In the genomic region with DNA sequence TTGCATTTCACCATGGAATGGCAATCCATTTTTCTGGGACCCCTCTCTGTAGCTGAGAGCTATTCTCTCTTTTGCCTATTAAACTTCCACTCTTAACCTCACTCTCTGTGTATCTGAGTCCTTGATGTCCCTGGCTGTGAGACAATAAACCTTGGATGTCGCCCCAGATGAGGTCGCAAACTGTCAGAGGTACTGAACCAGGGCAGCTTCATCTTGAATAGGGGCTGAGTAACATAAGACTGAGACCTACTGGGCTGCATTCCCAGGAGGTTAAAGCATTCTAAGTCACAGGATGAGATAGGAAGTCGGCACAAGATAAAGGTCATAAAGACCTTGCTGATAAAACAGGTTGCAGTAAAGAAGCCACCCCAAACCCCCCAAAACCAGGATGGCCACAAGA, we compare ENCODE assay signal across 15 cellular contexts.
A peak's percentile ranks its signal among the peaks of the same experiment; 100 is the strongest.
DNase-seq lines count a peak whose midpoint lies in the region; ATAC-seq and TF ChIP-seq lines count a peak whose summit lies in the region.
"Had no signal": no experiment of that assay in that cellular context is flagged by ENCODE, and none has a peak within 500 bp of the region (broad histone marks: within the 10 kb centered on the region; RNA-seq: fewer than 3 reads in every experiment).

No MANE protein-coding gene starts in this region.

- in situ Hi-C loops in GM23248 (cut with MboI), result no loop called here

- no peak overlapping the region for H3K4me2 ChIP-seq in GM23248 (ENCODE audit: unreplicated experiment)

- no peak for TF ChIP-seq CTCF in cardiac muscle cell (IDR thresholded peaks at IDR 0.05; ENCODE audit: low read depth, low read length)

- 33 to 45% methylated on average over 3 of the region's 3 CpGs for WGBS in GM23248 (ENCODE audit: low coverage in 1 of 2, low lambda C conversion rate in 2 of 2, missing lambda C conversion rate in 2 of 2), 2 experiments

- H3K36me3 Mint-ChIP-seq in memory B cell, result peaks cover 25% of the 10 kb centered on the region
- H3K36me3 Mint-ChIP-seq in T-cell, result peaks cover 32% of the 10 kb centered on the region

- peaks cover 96% of the 10 kb centered on the region for H3K79me2 ChIP-seq in GM23248 (ENCODE audit: insufficient read depth)

- POLR2A ChIA-PET in T-cell (lab: Charles Lee), result no interaction called here

- H3K9me3 ChIP-seq in GM23248 (ENCODE audit: low read depth), result no peaks in the 10 kb centered on the region
- no peaks in the 10 kb centered on the region for H3K9me3 ChIP-seq in NT2/D1 (ENCODE audit: insufficient read depth, low read length)
- H3K9me3 ChIP-seq in cardiac muscle cell (ENCODE audit: low read depth), result no peaks in the 10 kb centered on the region
- H3K9me3 ChIP-seq: SJSA1 had no signal

- DNase-seq in GM23248 (peak; percentile 50), NT2/D1 (ENCODE audit: low read depth, low spot score) (peak; percentile 43), cardiac muscle cell (ENCODE audit: low read depth in 1 of 2, low spot score in 1 of 2) (no peak), memory B cell (ENCODE audit: low spot score in 2 of 2) (no peak), germinal center (ENCODE audit: low spot score) (no peak), NCI-H1105 (lab: John Stamatoyannopoulos, UW) (no peak), T-cell (no peak)
- DNase-seq: activated CD4-positive, alpha-beta T cell treated with anti-CD3 and anti-CD28 coated beads, Interleukin-2, amount 50 U/mL, for 4 hours; activated T-cell treated with anti-CD3 and anti-CD28 coated beads, Interleukin-2, amount 50 U/mL, for 48 hours; midbrain; NCI-H2227 treated with DMSO at 0.1 percent for 48 hours; small intestine; stimulated activated naive CD4-positive, alpha-beta T cell treated with Interleukin-2 at 50 U/mL for 16 hours had no signal

- no peak overlapping the region for H3K27ac ChIP-seq in GM23248
- peak overlapping the region; percentile 43 for H3K27ac ChIP-seq in cardiac muscle cell
- H3K27ac ChIP-seq: SJSA1 had no signal

- H3K9ac ChIP-seq in GM23248 (no peak overlapping the region), NT2/D1 (ENCODE audit: insufficient read length, low read depth) (no peak overlapping the region)

- no peak overlapping the region for H2AFZ ChIP-seq in GM23248

- ATAC-seq in memory B cell (ENCODE audit: low read depth) (no peak), T-cell (replicated peaks in 1 of 4) (no peak), HG03520 (IDR thresholded peaks at IDR 0.05; ENCODE audit: unreplicated experiment) (no peak)

- no peaks in the 10 kb centered on the region for H3K27me3 ChIP-seq in GM23248 (replicated peaks; ENCODE audit: insufficient read depth)
- H3K27me3 ChIP-seq in NT2/D1 (ENCODE audit: insufficient read depth, insufficient read length), result no peaks in the 10 kb centered on the region
- H3K27me3 ChIP-seq in cardiac muscle cell, result no peaks in the 10 kb centered on the region
- H3K27me3 ChIP-seq: SJSA1 had no signal

- 0 out of 2 replicates have a peak, but pooled peaks cover 10% of the 10 kb centered on the region for H4K20me1 ChIP-seq in GM23248 (ENCODE audit: insufficient read depth)

- H3K27ac Mint-ChIP-seq in memory B cell (peak overlapping the region; percentile 42), T-cell (no peak overlapping the region)

- H3K27me3 Mint-ChIP-seq in memory B cell, result no peaks in the 10 kb centered on the region
- no peaks in the 10 kb centered on the region for H3K27me3 Mint-ChIP-seq in T-cell

- H3K36me3 ChIP-seq in GM23248 (ENCODE audit: low read depth) (no peaks in the 10 kb centered on the region), NT2/D1 (ENCODE audit: insufficient read depth, insufficient read length, low read length) (peaks cover 8% of the 10 kb centered on the region), cardiac muscle cell (peaks cover 4% of the 10 kb centered on the region)
- H3K36me3 ChIP-seq: SJSA1 had no signal

- H3K4me3 ChIP-seq in GM23248 (no peak overlapping the region), NT2/D1 (ENCODE audit: insufficient read length, low read depth) (no peak overlapping the region), cardiac muscle cell (no peak overlapping the region)
- H3K4me3 ChIP-seq: SJSA1 had no signal

- H3K9me3 Mint-ChIP-seq in memory B cell (no peaks in the 10 kb centered on the region), T-cell (no peaks in the 10 kb centered on the region)

- H3K4me1 ChIP-seq in GM23248 (ENCODE audit: insufficient read depth), result peaks cover 25% of the 10 kb centered on the region
- H3K4me1 ChIP-seq in NT2/D1 (ENCODE audit: insufficient read depth, insufficient read length), result peaks cover 2% of the 10 kb centered on the region
- H3K4me1 ChIP-seq in cardiac muscle cell (ENCODE audit: low read depth), result peaks cover 6% of the 10 kb centered on the region
- H3K4me1 ChIP-seq: SJSA1 had no signal

- no peaks in the 10 kb centered on the region for H3K9me2 ChIP-seq in GM23248 (ENCODE audit: insufficient read depth)

- CTCF ChIA-PET in T-cell (lab: Charles Lee), result no interaction called here

- H3K4me1 Mint-ChIP-seq in memory B cell (peaks cover 19% of the 10 kb centered on the region), T-cell (peaks cover 38 to 64% (median 61%) of the 10 kb centered on the region in 3 donors)

- H3F3A ChIP-seq in GM23248 (ENCODE audit: insufficient read depth), result peaks cover 3% of the 10 kb centered on the region

- H3K4me3 Mint-ChIP-seq in memory B cell, result no peak overlapping the region
- no peak overlapping the region for H3K4me3 Mint-ChIP-seq in T-cell

Comparison
In these comparisons a context has a peak if more than half of its experiments do, and no peak if none do; other contexts are left out.
1. DNase-seq: peak in GM23248 (single experiment) and NT2/D1 (single experiment); none in cardiac muscle cell (0 of 2), memory B cell (0 of 2), germinal center (single experiment), NCI-H1105 (single experiment) and T-cell (0 of 34).